In the genomic region with DNA sequence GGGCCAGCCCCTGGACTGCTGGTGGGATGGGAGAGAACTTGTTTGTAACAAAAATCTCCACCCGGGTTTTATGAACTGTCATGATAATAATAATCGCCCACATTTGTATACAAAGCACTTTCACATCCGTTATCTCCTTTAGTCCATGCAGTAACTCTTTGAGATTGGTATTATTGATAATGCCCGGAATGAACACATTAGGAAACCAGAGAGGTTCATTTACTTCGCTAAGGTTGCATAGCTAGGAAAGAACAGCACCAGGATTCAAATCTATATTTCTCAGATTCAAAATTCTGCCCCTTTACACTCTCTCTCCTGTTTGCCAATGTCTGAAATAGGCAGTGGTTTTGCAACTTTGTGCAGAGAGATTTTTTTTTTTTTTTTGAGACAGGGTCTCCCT, we compare ENCODE assay signal across 1 cellular context.
TF ChIP-seq lines count a peak whose summit lies in the region.

No MANE protein-coding gene starts in this region.

TF ChIP-seq in HEK293, 187 proteins besides CTCF, POLR2A, EP300 and RAD21:
- 0 out of 2 replicates have a peak, but pooled peaks have one; percentile 71 for TF ChIP-seq ZNF768 (tag by site-specific recombination; IDR thresholded peaks at IDR 0.05)
- TF ChIP-seq, protein P1, sequence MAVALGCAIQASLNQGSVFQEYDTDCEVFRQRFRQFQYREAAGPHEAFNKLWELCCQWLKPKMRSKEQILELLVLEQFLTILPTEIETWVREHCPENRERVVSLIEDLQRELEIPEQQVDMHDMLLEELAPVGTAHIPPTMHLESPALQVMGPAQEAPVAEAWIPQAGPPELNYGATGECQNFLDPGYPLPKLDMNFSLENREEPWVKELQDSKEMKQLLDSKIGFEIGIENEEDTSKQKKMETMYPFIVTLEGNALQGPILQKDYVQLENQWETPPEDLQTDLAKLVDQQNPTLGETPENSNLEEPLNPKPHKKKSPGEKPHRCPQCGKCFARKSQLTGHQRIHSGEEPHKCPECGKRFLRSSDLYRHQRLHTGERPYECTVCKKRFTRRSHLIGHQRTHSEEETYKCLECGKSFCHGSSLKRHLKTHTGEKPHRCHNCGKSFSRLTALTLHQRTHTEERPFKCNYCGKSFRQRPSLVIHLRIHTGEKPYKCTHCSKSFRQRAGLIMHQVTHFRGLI (tag by site-specific recombination; IDR thresholded peaks at IDR 0.05): no peak
- TF ChIP-seq, protein P2, sequence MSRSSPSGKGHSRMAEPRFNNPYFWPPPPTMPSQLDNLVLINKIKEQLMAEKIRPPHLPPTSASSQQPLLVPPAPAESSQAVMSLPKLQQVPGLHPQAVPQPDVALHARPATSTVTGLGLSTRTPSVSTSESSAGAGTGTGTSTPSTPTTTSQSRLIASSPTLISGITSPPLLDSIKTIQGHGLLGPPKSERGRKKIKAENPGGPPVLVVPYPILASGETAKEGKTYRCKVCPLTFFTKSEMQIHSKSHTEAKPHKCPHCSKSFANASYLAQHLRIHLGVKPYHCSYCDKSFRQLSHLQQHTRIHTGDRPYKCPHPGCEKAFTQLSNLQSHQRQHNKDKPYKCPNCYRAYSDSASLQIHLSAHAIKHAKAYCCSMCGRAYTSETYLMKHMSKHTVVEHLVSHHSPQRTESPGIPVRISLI (tag by site-specific recombination; IDR thresholded peaks at IDR 0.05): 0 out of 2 replicates have a peak, but pooled peaks have one; percentile 13
- no peak for TF ChIP-seq SCRT2 (tag by site-specific recombination; IDR thresholded peaks at IDR 0.05)
- TF ChIP-seq ZSCAN16 (tag by site-specific recombination; IDR thresholded peaks at IDR 0.05): no peak
